ENCODE assay signal across 25 cellular contexts in genomic region chr6:34070315-34071110, GRCh38.
DNase-seq lines count a peak whose midpoint lies in the region; ATAC-seq lines count a peak whose summit lies in the region.
"Had no signal": no experiment of that assay in that cellular context is flagged by ENCODE, and none has a peak within 500 bp of the region (broad histone marks: within the 10 kb centered on the region; RNA-seq: fewer than 3 reads in every experiment).

No MANE protein-coding gene starts in this region.

- peaks cover 4% of the 10 kb centered on the region for H3K27me3 Mint-ChIP-seq in activated naive CD4-positive, alpha-beta T cell treated with anti-CD3 and anti-CD28 coated beads, Interleukin-2, amount 10 ng/mL, durations not matched to agents 7 days and 5 days
- no peaks in the 10 kb centered on the region for H3K27me3 Mint-ChIP-seq in activated T-helper 17 cell treated with anti-CD3 and anti-CD28 coated beads, Interleukin-2, amount 50 U/mL, for 72 hours

- H3K36me3 Mint-ChIP-seq in activated naive CD4-positive, alpha-beta T cell treated with anti-CD3 and anti-CD28 coated beads, Interleukin-2, amount 10 ng/mL, durations not matched to agents 7 days and 5 days = no peaks in the 10 kb centered on the region
- H3K36me3 Mint-ChIP-seq in activated T-helper 17 cell treated with anti-CD3 and anti-CD28 coated beads, Interleukin-2, amount 50 U/mL, for 72 hours (ENCODE audit: low read depth) = no peaks in the 10 kb centered on the region
- no peaks in the 10 kb centered on the region for H3K36me3 Mint-ChIP-seq in stimulated activated effector memory CD8-positive, alpha-beta T cell treated with anti-CD3 and anti-CD28 coated beads, Interleukin-12 subunit alpha, Interleukin-12 subunit beta, amount 100 ng/mL, for 72 hours
- H3K36me3 Mint-ChIP-seq: mesothelial cell of epicardium, natural killer cell had no signal

- CTCF ChIA-PET in activated naive CD4-positive, alpha-beta T cell treated with anti-CD3 and anti-CD28 coated beads, Interleukin-2, amount 10 ng/mL, durations not matched to agents 7 days and 5 days (lab: Charles Lee) = no interaction called here

- no peaks in the 10 kb centered on the region for H3K9me3 Mint-ChIP-seq in activated naive CD4-positive, alpha-beta T cell treated with anti-CD3 and anti-CD28 coated beads, Interleukin-2, amount 10 ng/mL, durations not matched to agents 7 days and 5 days
- no peaks in the 10 kb centered on the region for H3K9me3 Mint-ChIP-seq in activated T-helper 17 cell treated with anti-CD3 and anti-CD28 coated beads, Interleukin-2, amount 50 U/mL, for 72 hours
- no peaks in the 10 kb centered on the region for H3K9me3 Mint-ChIP-seq in stimulated activated effector memory CD8-positive, alpha-beta T cell treated with anti-CD3 and anti-CD28 coated beads, Interleukin-12 subunit alpha, Interleukin-12 subunit beta, amount 100 ng/mL, for 72 hours
- H3K9me3 Mint-ChIP-seq: mesothelial cell of epicardium, natural killer cell had no signal

- DNase-seq in activated naive CD4-positive, alpha-beta T cell treated with anti-CD3 and anti-CD28 coated beads, Interleukin-2, amount 10 ng/mL, durations not matched to agents 7 days and 5 days = peak; percentile 25
- no peak for DNase-seq in activated naive CD4-positive, alpha-beta T cell (lab: John Stamatoyannopoulos, UW)
- DNase-seq in M059J (ENCODE audit: low read depth) (peak; percentile 21), COLO829 (ENCODE audit: low spot score) (no peak)
- no peak for DNase-seq in stimulated activated effector memory CD8-positive, alpha-beta T cell treated with anti-CD3 and anti-CD28 coated beads, Interleukin-12 subunit alpha, Interleukin-12 subunit beta, amount 100 ng/mL, for 72 hours (ENCODE audit: low spot score in 2 of 2)
- DNase-seq: activated CD4-positive, alpha-beta T cell treated with anti-CD3 and anti-CD28 coated beads for 48 hours; activated naive CD4-positive, alpha-beta T cell treated with anti-CD3 and anti-CD28 coated beads, Interleukin-2, amount 50 U/mL, for 16 hours; aorta; esophagus squamous epithelium; HCEC 1CT; left ventricle myocardium inferior; natural killer cell; NCI-H1694; NCI-H524 treated with DMSO at 0.1 percent for 48 hours; ovary; Peyer's patch; retina; stimulated activated CD4-positive, alpha-beta T cell treated with anti-CD3 and anti-CD28 coated beads, Interleukin-2, amount 100 ng/mL, for 24 hours; testis had no signal

- no peak overlapping the region for H3K27ac Mint-ChIP-seq in activated naive CD4-positive, alpha-beta T cell treated with anti-CD3 and anti-CD28 coated beads, Interleukin-2, amount 10 ng/mL, durations not matched to agents 7 days and 5 days
- H3K27ac Mint-ChIP-seq in activated T-helper 17 cell treated with anti-CD3 and anti-CD28 coated beads, Interleukin-2, amount 50 U/mL, for 72 hours = no peak overlapping the region
- no peak overlapping the region for H3K27ac Mint-ChIP-seq in stimulated activated effector memory CD8-positive, alpha-beta T cell treated with anti-CD3 and anti-CD28 coated beads, Interleukin-12 subunit alpha, Interleukin-12 subunit beta, amount 100 ng/mL, for 72 hours
- H3K27ac Mint-ChIP-seq: mesothelial cell of epicardium, natural killer cell had no signal

- H3K4me1 Mint-ChIP-seq in activated naive CD4-positive, alpha-beta T cell treated with anti-CD3 and anti-CD28 coated beads, Interleukin-2, amount 10 ng/mL, durations not matched to agents 7 days and 5 days = no peaks in the 10 kb centered on the region
- no peaks in the 10 kb centered on the region for H3K4me1 Mint-ChIP-seq in activated T-helper 17 cell treated with anti-CD3 and anti-CD28 coated beads, Interleukin-2, amount 50 U/mL, for 72 hours
- H3K4me1 Mint-ChIP-seq in stimulated activated effector memory CD8-positive, alpha-beta T cell treated with anti-CD3 and anti-CD28 coated beads, Interleukin-12 subunit alpha, Interleukin-12 subunit beta, amount 100 ng/mL, for 72 hours = no peaks in the 10 kb centered on the region
- H3K4me1 Mint-ChIP-seq: mesothelial cell of epicardium, natural killer cell had no signal

- ATAC-seq in activated T-helper 17 cell treated with anti-CD3 and anti-CD28 coated beads, Interleukin-2, amount 50 U/mL, for 72 hours (replicated peaks) = peak; percentile 20
- ATAC-seq in stimulated activated effector memory CD8-positive, alpha-beta T cell treated with anti-CD3 and anti-CD28 coated beads, Interleukin-12 subunit alpha, Interleukin-12 subunit beta, amount 100 ng/mL, for 72 hours = peak; percentile 47
- ATAC-seq in HG03095 (IDR thresholded peaks at IDR 0.05; ENCODE audit: unreplicated experiment) (no peak), GM21737 (IDR thresholded peaks at IDR 0.05; ENCODE audit: unreplicated experiment) (no peak)
- ATAC-seq: gastroesophageal sphincter, K562 had no signal

- no peak overlapping the region for H3K4me3 Mint-ChIP-seq in activated naive CD4-positive, alpha-beta T cell treated with anti-CD3 and anti-CD28 coated beads, Interleukin-2, amount 10 ng/mL, durations not matched to agents 7 days and 5 days
- H3K4me3 Mint-ChIP-seq in activated T-helper 17 cell treated with anti-CD3 and anti-CD28 coated beads, Interleukin-2, amount 50 U/mL, for 72 hours = no peak overlapping the region
- H3K4me3 Mint-ChIP-seq in stimulated activated effector memory CD8-positive, alpha-beta T cell treated with anti-CD3 and anti-CD28 coated beads, Interleukin-12 subunit alpha, Interleukin-12 subunit beta, amount 100 ng/mL, for 72 hours = no peak overlapping the region
- H3K4me3 Mint-ChIP-seq: mesothelial cell of epicardium, natural killer cell had no signal

Comparison
In these comparisons a context has a peak if more than half of its experiments do, and no peak if none do; other contexts are left out.
1. DNase-seq: peak in activated naive CD4-positive, alpha-beta T cell treated with anti-CD3 and anti-CD28 coated beads, Interleukin-2, amount 10 ng/mL, durations not matched to agents 7 days and 5 days (single experiment) and M059J (single experiment); none in activated naive CD4-positive, alpha-beta T cell (0 of 4), stimulated activated effector memory CD8-positive, alpha-beta T cell treated with anti-CD3 and anti-CD28 coated beads, Interleukin-12 subunit alpha, Interleukin-12 subunit beta, amount 100 ng/mL, for 72 hours (0 of 2) and COLO829 (single experiment).
2. ATAC-seq: peak in activated T-helper 17 cell treated with anti-CD3 and anti-CD28 coated beads, Interleukin-2, amount 50 U/mL, for 72 hours (single experiment) and stimulated activated effector memory CD8-positive, alpha-beta T cell treated with anti-CD3 and anti-CD28 coated beads, Interleukin-12 subunit alpha, Interleukin-12 subunit beta, amount 100 ng/mL, for 72 hours (single experiment); none in HG03095 (single experiment) and GM21737 (single experiment).